Comparison of ENCODE assay signal across 8 cellular contexts in genomic region chr3:194070634-194071409, GRCh38.
DNase-seq lines count a peak whose midpoint lies in the region; ATAC-seq and TF ChIP-seq lines count a peak whose summit lies in the region.

No MANE protein-coding gene starts in this region.

- WGBS in ectodermal cell, 2 experiments: 2 to 3% methylated on average over 84 of the region's 84 CpGs

- peak overlapping the region; percentile 32 for H3K4me3 ChIP-seq in ectodermal cell (ENCODE audit: insufficient read depth, low read depth, low read length)

- no peaks in the 10 kb centered on the region for H3K36me3 ChIP-seq in ectodermal cell (ENCODE audit: control insufficient read depth, insufficient read depth, low read length)

- peak; percentile 49 for DNase-seq in AG09319 (ENCODE audit: extremely low read depth, low read depth)
- peak; percentile 99 for DNase-seq in NCI-H2196 (lab: John Stamatoyannopoulos, UW; ENCODE audit: unreplicated experiment)
- peak; percentile 44 to 46 for DNase-seq in activated CD4-positive, alpha-beta T cell treated with anti-CD3 and anti-CD28 coated beads, Interleukin-2, amount 50 U/mL, for 4 hours
- DNase-seq in medulla oblongata (ENCODE audit: extremely low spot score): peak; percentile 66
- peak; percentile 39 to 52 (median 49) for DNase-seq in stimulated activated CD4-positive, alpha-beta T cell treated with anti-CD3 and anti-CD28 coated beads, TNF-alpha, amount 100 ng/mL, for 4 hours (ENCODE audit: low read depth in 3 of 3)

- ATAC-seq in GM18867 (IDR thresholded peaks at IDR 0.05; ENCODE audit: unreplicated experiment) (peak; percentile 92), HG03066 (IDR thresholded peaks at IDR 0.05; ENCODE audit: low read depth, unreplicated experiment) (peak; percentile 95)

- peaks cover 12% of the 10 kb centered on the region for H3K4me1 ChIP-seq in ectodermal cell (ENCODE audit: control insufficient read depth, insufficient read depth, low read length)

- no peak for TF ChIP-seq CTCF in AG09319 (IDR thresholded peaks at IDR 0.05; ENCODE audit: low read depth, low read length)

- no peak overlapping the region for H3K27ac ChIP-seq in ectodermal cell (ENCODE audit: insufficient read depth, low read depth, low read length, poor library complexity, severe bottlenecking)

- H3K9me3 ChIP-seq in ectodermal cell (ENCODE audit: control insufficient read depth, low read length): peaks cover 2% of the 10 kb centered on the region

- H3K27me3 ChIP-seq in ectodermal cell (ENCODE audit: control insufficient read depth, insufficient read depth, low read length, poor library complexity, severe bottlenecking): peaks cover 27% of the 10 kb centered on the region

Comparison
In these comparisons a context has a peak if more than half of its experiments do, and no peak if none do; other contexts are left out.
1. DNase-seq: peak in every context shown above with its lines; median percentile 99 in NCI-H2196; 66 in medulla oblongata; 49 in AG09319; 49 in stimulated activated CD4-positive, alpha-beta T cell treated with anti-CD3 and anti-CD28 coated beads, TNF-alpha, amount 100 ng/mL, for 4 hours; 45 in activated CD4-positive, alpha-beta T cell treated with anti-CD3 and anti-CD28 coated beads, Interleukin-2, amount 50 U/mL, for 4 hours.